ENCODE assay signal across 8 cellular contexts in the genomic region with DNA sequence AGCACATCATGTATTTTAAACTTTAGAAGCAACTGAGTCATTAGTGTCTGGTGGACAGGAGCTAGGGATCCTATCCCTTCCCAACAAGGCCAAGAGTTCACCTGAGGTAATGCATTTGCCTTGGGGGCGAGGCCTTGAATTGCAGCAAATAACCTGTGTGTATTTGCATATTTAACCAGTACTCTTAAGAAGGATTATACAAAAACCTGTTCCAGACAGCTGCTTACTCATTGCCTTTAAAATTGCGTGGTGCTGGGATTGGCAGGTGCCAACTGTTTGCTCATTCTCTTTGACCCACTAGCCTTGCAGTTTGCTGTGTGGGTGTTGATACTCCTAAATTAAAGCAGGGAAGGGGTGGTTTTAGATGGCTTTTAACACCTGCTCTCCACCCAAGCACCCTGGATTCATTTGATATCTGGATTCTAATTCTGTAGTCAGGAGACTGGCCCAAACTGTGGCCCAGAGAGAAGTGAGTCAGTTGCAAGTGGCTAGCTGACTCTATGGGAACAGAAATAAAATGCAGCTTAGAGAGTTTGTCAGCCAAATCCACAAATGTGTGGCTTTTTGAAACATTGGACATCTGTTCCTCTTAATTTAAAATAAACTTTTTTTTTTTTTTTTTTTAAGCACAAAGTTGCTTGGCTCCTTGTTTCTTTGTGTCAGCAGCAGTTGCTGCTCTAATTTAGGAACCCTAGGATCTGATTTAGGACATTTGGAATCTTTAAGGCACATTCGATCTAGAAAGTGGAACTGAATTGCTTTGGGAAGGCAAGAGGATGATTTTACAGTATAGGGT. TPM values are rescaled to one million over a fixed set of nuclear protein-coding genes. Genes with fewer than 3 reads are reported as not detected.
A peak's percentile ranks its signal among the peaks of the same experiment; 100 is the strongest.
DNase-seq lines count a peak whose midpoint lies in the region; ATAC-seq and TF ChIP-seq lines count a peak whose summit lies in the region.

No MANE protein-coding gene starts in this region.

- peak; percentile 35 for ATAC-seq in omental fat pad (ENCODE audit: low FRiP score)
- no peak for ATAC-seq in GM18909 (IDR thresholded peaks at IDR 0.05; ENCODE audit: poor library complexity, unreplicated experiment)

- TF ChIP-seq CTCF in omental fat pad (IDR thresholded peaks at IDR 0.05): no peak

- peak; percentile 31 for DNase-seq in NK-92 treated with Interleukin-12 subunit alpha and Interleukin-12 subunit beta, amount 100 ng/mL, for 24 hours (lab: John Stamatoyannopoulos, UW)
- DNase-seq in NK-92 (lab: John Stamatoyannopoulos, UW; ENCODE audit: unreplicated experiment) (no peak), NCI-H2029 treated with DMSO at 0.1 percent for 48 hours (lab: John Stamatoyannopoulos, UW) (peak; percentile 97), fibroblast of gingiva (ENCODE audit: low read depth) (peak; percentile 84), omental fat pad (ENCODE audit: low spot score) (no peak), Kasumi-1 (lab: John Stamatoyannopoulos, UW) (no peak)
- DNase-seq in activated CD4-positive, alpha-beta T cell treated with anti-CD3 and anti-CD28 coated beads for 48 hours: peak; percentile 59

RNA-seq across cellular contexts. Expression of a gene that starts 47.0 kb away (rescaled TPM):
- 10 to 100 TPM in 1 of 4 donors, 1 to 10 TPM in 3; 5.3 to 14.5 (median 7.2) TPM for total RNA-seq in omental fat pad

RNA-seq across cellular contexts. Expression of a gene that starts 47.1 kb away (rescaled TPM):
- total RNA-seq in omental fat pad: 10 to 100 TPM; 30.6 to 56.3 (median 35.4) TPM

Comparison
In these comparisons a context has a peak if more than half of its experiments do, and no peak if none do; other contexts are left out.
1. DNase-seq: peak in NK-92 treated with Interleukin-12 subunit alpha and Interleukin-12 subunit beta, amount 100 ng/mL, for 24 hours (single experiment), NCI-H2029 treated with DMSO at 0.1 percent for 48 hours (single experiment), activated CD4-positive, alpha-beta T cell treated with anti-CD3 and anti-CD28 coated beads for 48 hours (single experiment) and fibroblast of gingiva (single experiment); none in NK-92 (single experiment), omental fat pad (single experiment) and Kasumi-1 (0 of 2).